8 cellular contexts compared by ENCODE assay signal in the genomic region with DNA sequence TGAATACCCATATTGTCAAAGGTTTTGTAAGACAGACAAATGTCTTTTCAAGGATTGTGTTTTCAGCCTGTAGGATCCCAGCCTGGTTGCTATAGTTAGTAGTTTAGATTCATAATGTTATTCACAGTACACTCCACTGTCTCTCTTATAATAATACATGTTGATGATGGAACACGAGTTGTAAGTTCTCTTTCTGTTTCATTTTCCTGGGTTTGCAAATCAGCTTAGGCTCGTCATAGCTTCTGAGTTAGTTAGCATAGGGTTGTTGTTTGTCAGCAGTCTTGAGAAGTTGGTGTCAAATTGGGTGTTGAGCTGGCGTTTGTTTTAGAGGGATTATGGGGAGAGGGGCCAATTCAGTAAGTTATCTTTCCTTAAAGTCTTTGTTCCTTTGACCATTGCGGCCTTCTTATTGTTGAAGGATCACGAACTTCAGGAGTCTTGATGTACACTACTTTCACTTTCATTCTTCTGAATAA. TPM values are rescaled to one million over a fixed set of nuclear protein-coding genes. Genes with fewer than 3 reads are reported as not detected.
DNase-seq lines count a peak whose midpoint lies in the region; ATAC-seq, FAIRE-seq and TF ChIP-seq lines count a peak whose summit lies in the region.

No MANE protein-coding gene starts in this region.

- FAIRE-seq in endothelial cell of umbilical vein (lab: Jason Lieb, UNC) = no peak

- dilution Hi-C loops in endothelial cell of umbilical vein (cut with MboI; ENCODE audit: extremely low pct_ligation_motif_present, low sequenced_read_pairs) = no loop called here

- TF ChIP-seq CTCF in endothelial cell of umbilical vein (IDR thresholded peaks at IDR 0.05; ENCODE audit: extremely low read depth in 1 of 2, insufficient read depth in 1 of 2, low read depth in 1 of 2, low read length in 2 of 2) (no peak), WERI-Rb-1 (IDR thresholded peaks at IDR 0.05; ENCODE audit: low read depth, low read length) (no peak)

- H3K4me1 ChIP-seq in endothelial cell of umbilical vein (ENCODE audit: control insufficient read depth, extremely low read depth, insufficient read depth, low read length) (peaks cover 43% of the 10 kb centered on the region), trophoblast cell (ENCODE audit: control insufficient read depth in 1 of 2, insufficient read depth in 2 of 2, low read length in 2 of 2) (peaks cover 0 to 3% of the 10 kb centered on the region in 2 experiments)

- no peak overlapping the region for H2BK120ac ChIP-seq in trophoblast cell (ENCODE audit: insufficient read depth, low read length, poor library complexity)

- H3K18ac ChIP-seq in trophoblast cell (ENCODE audit: low read length) = no peak overlapping the region

- H3K79me1 ChIP-seq in trophoblast cell (ENCODE audit: low read length) = no peaks in the 10 kb centered on the region

- DNase-seq in activated CD4-positive, CD25-positive, alpha-beta regulatory T cell (lab: John Stamatoyannopoulos, UW) = no peak
- DNase-seq in RKO (ENCODE audit: low spot score) (peak; percentile 11), endothelial cell of umbilical vein (ENCODE audit: low read depth, low spot score) (peak; percentile 84), trophoblast cell (no peak), superior temporal gyrus (ENCODE audit: extremely low spot score) (no peak), WERI-Rb-1 (no peak)

- no peak overlapping the region for H4K91ac ChIP-seq in trophoblast cell (ENCODE audit: low read depth, low read length)

- H3K9ac ChIP-seq in endothelial cell of umbilical vein (replicated peaks; ENCODE audit: extremely low read depth, insufficient read depth, low read length) = peak overlapping the region; percentile 66
- no peak overlapping the region for H3K9ac ChIP-seq in trophoblast cell (ENCODE audit: low read length)

- H4K20me1 ChIP-seq in endothelial cell of umbilical vein (replicated peaks; ENCODE audit: control insufficient read depth, extremely low read depth, insufficient read depth, low read length) = peaks cover 28% of the 10 kb centered on the region

- H3K4me3 ChIP-seq in endothelial cell of umbilical vein (replicated peaks in 1 of 3; ENCODE audit: insufficient read depth in 1 of 3, low read depth in 1 of 3, low read length in 3 of 3) = peak overlapping the region; percentile 21 to 77 (median 38)
- no peak overlapping the region for H3K4me3 ChIP-seq in trophoblast cell (ENCODE audit: low read depth, low read length)
- H3K4me3 ChIP-seq in WERI-Rb-1 (ENCODE audit: low read depth, low read length) = no peak overlapping the region

- H3K4me2 ChIP-seq in endothelial cell of umbilical vein (ENCODE audit: insufficient read depth, low read length) (peak overlapping the region; percentile 97), trophoblast cell (ENCODE audit: low read length) (no peak overlapping the region)

- TF ChIP-seq POLR2A in endothelial cell of umbilical vein (IDR thresholded peaks at IDR 0.05; ENCODE audit: low read depth, low read length) = no peak

- H4K8ac ChIP-seq in trophoblast cell (ENCODE audit: low read depth, low read length) = no peak overlapping the region

- H3K14ac ChIP-seq in trophoblast cell (ENCODE audit: low read length) = no peak overlapping the region

- peaks cover 2% of the 10 kb centered on the region for H3K9me1 ChIP-seq in endothelial cell of umbilical vein (replicated peaks; ENCODE audit: control insufficient read depth, extremely low read depth, insufficient read depth, low read length)

- no peaks in the 10 kb centered on the region for H3K9me3 ChIP-seq in endothelial cell of umbilical vein (replicated peaks; ENCODE audit: control insufficient read depth, insufficient read depth, low read length)
- no peaks in the 10 kb centered on the region for H3K9me3 ChIP-seq in trophoblast cell (ENCODE audit: insufficient read depth, low read depth, low read length)
- H3K9me3 ChIP-seq in WERI-Rb-1 (ENCODE audit: severe bottlenecking) = no peaks in the 10 kb centered on the region

- no TSS peak for BruUV-seq in endothelial cell of umbilical vein (replicated peaks; lab: Mats Ljungman, UMichigan)

- WGBS in trophoblast cell (ENCODE audit: extremely low coverage, insufficient coverage, insufficient read length) = 100% methylated on average over 1 of the region's 5 CpGs

- no peak overlapping the region for H2AK5ac ChIP-seq in trophoblast cell (ENCODE audit: low read length)

- intact Hi-C loops in endothelial cell of umbilical vein (cut with micrococcal nuclease) = loop anchor here (2.0 kb wide), 1 partner anchor 44 kb away; no protein-coding TSS in a partner anchor

- H3K27me3 ChIP-seq in endothelial cell of umbilical vein (ENCODE audit: control insufficient read depth in 2 of 2, insufficient read depth in 2 of 2, low read length in 2 of 2) = no peaks in the 10 kb centered on the region
- H3K27me3 ChIP-seq in trophoblast cell (ENCODE audit: insufficient read depth, low read length) = no peaks in the 10 kb centered on the region
- no peaks in the 10 kb centered on the region for H3K27me3 ChIP-seq in WERI-Rb-1 (ENCODE audit: insufficient read depth, low read depth, severe bottlenecking)

- CTCF ChIA-PET in endothelial cell of umbilical vein (lab: Charles Lee) = interaction anchor here (0.7 to 1.5 kb wide), 6 partner anchors 9 to 94 kb away, joined by 3 to 8 read pairs (median 4); no protein-coding TSS in a partner anchor

- H2BK5ac ChIP-seq in trophoblast cell (ENCODE audit: low read depth, low read length, poor library complexity) = no peak overlapping the region

- peak overlapping the region; percentile 49 for H3K27ac ChIP-seq in endothelial cell of umbilical vein (ENCODE audit: insufficient read depth, low read depth, low read length)
- H3K27ac ChIP-seq in trophoblast cell (ENCODE audit: low read depth, low read length) = no peak overlapping the region
- H3K27ac ChIP-seq in WERI-Rb-1 = no peak overlapping the region

- H3K79me2 ChIP-seq in endothelial cell of umbilical vein (ENCODE audit: control insufficient read depth, insufficient read depth, low read length) (peaks cover 100% of the 10 kb centered on the region), trophoblast cell (ENCODE audit: control insufficient read depth, insufficient read depth, low read length, poor library complexity) (peaks cover 6% of the 10 kb centered on the region)

- peak overlapping the region; percentile 39 for H3K4ac ChIP-seq in trophoblast cell (ENCODE audit: low read depth, low read length)

- peak; percentile 94 to 96 for ATAC-seq in activated CD4-positive, CD25-positive, alpha-beta regulatory T cell treated with anti-CD3 and anti-CD28 coated beads, Interleukin-2, amount 50 U/mL, for 24 hours
- peak; percentile 90 for ATAC-seq in HG02642 (IDR thresholded peaks at IDR 0.05; ENCODE audit: poor library complexity, unreplicated experiment)

- H4K12ac ChIP-seq in trophoblast cell (ENCODE audit: low read depth, low read length) = no peak overlapping the region

- POLR2A ChIA-PET in endothelial cell of umbilical vein (lab: Charles Lee) = interaction anchor here (0.5 to 1.1 kb wide), 2 partner anchors 11 to 105 kb away, joined by 3 to 4 read pairs; no protein-coding TSS in a partner anchor

- H2AFZ ChIP-seq in endothelial cell of umbilical vein (ENCODE audit: low read depth, low read length) = no peak overlapping the region
- no peak overlapping the region for H2AFZ ChIP-seq in trophoblast cell (ENCODE audit: insufficient read depth, low read length, poor library complexity)

- H3K36me3 ChIP-seq in endothelial cell of umbilical vein (ENCODE audit: control insufficient read depth in 2 of 2, extremely low read depth in 1 of 2, insufficient read depth in 2 of 2, low read length in 2 of 2) (peaks cover 0 to 2% of the 10 kb centered on the region in 2 experiments), trophoblast cell (ENCODE audit: control insufficient read depth in 1 of 2, insufficient read depth in 2 of 2, low read length in 2 of 2) (peaks cover 2 to 4% of the 10 kb centered on the region in 2 experiments), WERI-Rb-1 (no peaks in the 10 kb centered on the region; the same call in 1 of the 2 replicates)

- no peak overlapping the region for H2BK12ac ChIP-seq in trophoblast cell (ENCODE audit: low read length)

- no peak overlapping the region for H3K23ac ChIP-seq in trophoblast cell (ENCODE audit: low read length)

TF ChIP-seq in endothelial cell of umbilical vein, 7 proteins besides CTCF, POLR2A, EP300 and RAD21:
- no peak for TF ChIP-seq EZH2 (IDR thresholded peaks at IDR 0.05; ENCODE audit: borderline replicate concordance, low read depth, low read length, severe bottlenecking)
- no peak for TF ChIP-seq FOS (IDR thresholded peaks at IDR 0.05; ENCODE audit: borderline replicate concordance, insufficient read depth, low read length)
- TF ChIP-seq GATA2 (IDR thresholded peaks at IDR 0.05; ENCODE audit: insufficient read depth, insufficient read length, low read depth, low read length) = no peak
- TF ChIP-seq POLR2AphosphoS5 (IDR thresholded peaks at IDR 0.05; ENCODE audit: insufficient read depth, low read depth, low read length) = no peak
- no peak for TF ChIP-seq JUN (IDR thresholded peaks at IDR 0.05; ENCODE audit: borderline replicate concordance, insufficient read depth, insufficient read length, low read depth)
- TF ChIP-seq, protein P1, sequence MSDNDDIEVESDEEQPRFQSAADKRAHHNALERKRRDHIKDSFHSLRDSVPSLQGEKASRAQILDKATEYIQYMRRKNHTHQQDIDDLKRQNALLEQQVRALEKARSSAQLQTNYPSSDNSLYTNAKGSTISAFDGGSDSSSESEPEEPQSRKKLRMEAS (IDR thresholded peaks at IDR 0.05; ENCODE audit: insufficient read depth, insufficient read length) = no peak
- TF ChIP-seq MYC (IDR thresholded peaks at IDR 0.05; ENCODE audit: low read depth, low read length) = no peak

RNA-seq across cellular contexts. Expression of a gene that starts 45.8 kb away (rescaled TPM):
- total RNA-seq in endothelial cell of umbilical vein = 232 and 233 TPM in 2 replicates
- 175 and 178 TPM in 2 replicates for polyA plus RNA-seq in endothelial cell of umbilical vein
- 152 and 173 TPM in 2 replicates for polyA plus RNA-seq in endothelial cell of umbilical vein (2011; cell fraction: cytosol; rRNA removed)
- 179 and 220 TPM in 2 replicates for polyA plus RNA-seq in endothelial cell of umbilical vein (2011; cell fraction: nucleus; rRNA removed)
- polyA plus RNA-seq in endothelial cell of umbilical vein (2012) = 92.6 and 143 TPM in 2 replicates
- 484 and 519 TPM in 2 replicates for polyA minus RNA-seq in endothelial cell of umbilical vein
- 83.3 TPM for polyA minus RNA-seq in endothelial cell of umbilical vein (2011; cell fraction: cytosol; rRNA and poly(A)+ RNA removed)
- 324 and 418 TPM in 2 replicates for polyA minus RNA-seq in endothelial cell of umbilical vein (2011; cell fraction: nucleus; rRNA and poly(A)+ RNA removed)
- polyA plus RNA-seq in trophoblast cell (2013) = 142 TPM in 2 replicates

Comparison
In these comparisons a context has a peak if more than half of its experiments do, and no peak if none do; other contexts are left out.
1. DNase-seq: peak in RKO (single experiment) and endothelial cell of umbilical vein (single experiment); none in activated CD4-positive, CD25-positive, alpha-beta regulatory T cell (0 of 4), trophoblast cell (0 of 2), superior temporal gyrus (single experiment) and WERI-Rb-1 (single experiment).
2. H3K4me3 ChIP-seq: peak in endothelial cell of umbilical vein (3 of 3); none in trophoblast cell (single experiment) and WERI-Rb-1 (single experiment).